In the genomic region with DNA sequence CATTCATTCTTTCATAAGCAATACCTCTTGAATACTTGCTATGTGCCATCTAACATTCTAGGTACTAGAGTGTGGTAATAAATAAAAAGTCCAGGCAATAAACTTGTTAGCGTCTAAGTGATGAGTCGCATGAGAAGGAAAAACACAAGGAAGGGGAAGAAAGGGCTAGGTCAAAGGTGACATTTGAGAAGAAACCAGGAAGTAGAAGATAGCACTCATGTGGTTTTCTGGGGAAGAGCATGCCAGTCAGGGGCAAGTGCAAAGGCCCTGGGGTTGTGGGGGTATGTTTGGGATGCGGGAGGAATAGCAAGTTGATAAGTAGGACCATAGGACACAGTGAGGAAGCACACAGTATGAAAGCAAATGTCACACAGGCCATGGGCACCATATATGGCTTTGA, we compare ENCODE assay signal across 1 cellular context.
TF ChIP-seq lines count a peak whose summit lies in the region.

No MANE protein-coding gene starts in this region.

TF ChIP-seq in HCT116, 20 proteins besides CTCF, POLR2A, EP300 and RAD21:
- TF ChIP-seq, protein P1, sequence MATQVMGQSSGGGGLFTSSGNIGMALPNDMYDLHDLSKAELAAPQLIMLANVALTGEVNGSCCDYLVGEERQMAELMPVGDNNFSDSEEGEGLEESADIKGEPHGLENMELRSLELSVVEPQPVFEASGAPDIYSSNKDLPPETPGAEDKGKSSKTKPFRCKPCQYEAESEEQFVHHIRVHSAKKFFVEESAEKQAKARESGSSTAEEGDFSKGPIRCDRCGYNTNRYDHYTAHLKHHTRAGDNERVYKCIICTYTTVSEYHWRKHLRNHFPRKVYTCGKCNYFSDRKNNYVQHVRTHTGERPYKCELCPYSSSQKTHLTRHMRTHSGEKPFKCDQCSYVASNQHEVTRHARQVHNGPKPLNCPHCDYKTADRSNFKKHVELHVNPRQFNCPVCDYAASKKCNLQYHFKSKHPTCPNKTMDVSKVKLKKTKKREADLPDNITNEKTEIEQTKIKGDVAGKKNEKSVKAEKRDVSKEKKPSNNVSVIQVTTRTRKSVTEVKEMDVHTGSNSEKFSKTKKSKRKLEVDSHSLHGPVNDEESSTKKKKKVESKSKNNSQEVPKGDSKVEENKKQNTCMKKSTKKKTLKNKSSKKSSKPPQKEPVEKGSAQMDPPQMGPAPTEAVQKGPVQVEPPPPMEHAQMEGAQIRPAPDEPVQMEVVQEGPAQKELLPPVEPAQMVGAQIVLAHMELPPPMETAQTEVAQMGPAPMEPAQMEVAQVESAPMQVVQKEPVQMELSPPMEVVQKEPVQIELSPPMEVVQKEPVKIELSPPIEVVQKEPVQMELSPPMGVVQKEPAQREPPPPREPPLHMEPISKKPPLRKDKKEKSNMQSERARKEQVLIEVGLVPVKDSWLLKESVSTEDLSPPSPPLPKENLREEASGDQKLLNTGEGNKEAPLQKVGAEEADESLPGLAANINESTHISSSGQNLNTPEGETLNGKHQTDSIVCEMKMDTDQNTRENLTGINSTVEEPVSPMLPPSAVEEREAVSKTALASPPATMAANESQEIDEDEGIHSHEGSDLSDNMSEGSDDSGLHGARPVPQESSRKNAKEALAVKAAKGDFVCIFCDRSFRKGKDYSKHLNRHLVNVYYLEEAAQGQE (IDR thresholded peaks at IDR 0.05; ENCODE audit: low read depth) = no peak
- TF ChIP-seq EZH2phosphoT487 (IDR thresholded peaks at IDR 0.05; ENCODE audit: borderline replicate concordance) = no peak
- no peak for TF ChIP-seq SIN3A (IDR thresholded peaks at IDR 0.05; ENCODE audit: low read depth)
- TF ChIP-seq CBX3 (IDR thresholded peaks at IDR 0.05; ENCODE audit: low read depth) = 0 out of 2 replicates have a peak, but pooled peaks have one; percentile 33
- TF ChIP-seq FOSL1 (IDR thresholded peaks at IDR 0.05; ENCODE audit: low read depth) = peak; percentile 7; the same call in 1 of the 2 replicates
- no peak for TF ChIP-seq TCF7L2 (IDR thresholded peaks at IDR 0.05; ENCODE audit: borderline replicate concordance, extremely low read depth, insufficient read depth, insufficient read length)
- no peak for TF ChIP-seq SRF (IDR thresholded peaks at IDR 0.05; ENCODE audit: low read depth)
- TF ChIP-seq EGR1 (IDR thresholded peaks at IDR 0.05; ENCODE audit: low read depth) = no peak
- TF ChIP-seq ELF1 (IDR thresholded peaks at IDR 0.05; ENCODE audit: borderline replicate concordance, low read depth) = 0 out of 2 replicates have a peak, but pooled peaks have one; percentile 28
- TF ChIP-seq, protein P2, sequence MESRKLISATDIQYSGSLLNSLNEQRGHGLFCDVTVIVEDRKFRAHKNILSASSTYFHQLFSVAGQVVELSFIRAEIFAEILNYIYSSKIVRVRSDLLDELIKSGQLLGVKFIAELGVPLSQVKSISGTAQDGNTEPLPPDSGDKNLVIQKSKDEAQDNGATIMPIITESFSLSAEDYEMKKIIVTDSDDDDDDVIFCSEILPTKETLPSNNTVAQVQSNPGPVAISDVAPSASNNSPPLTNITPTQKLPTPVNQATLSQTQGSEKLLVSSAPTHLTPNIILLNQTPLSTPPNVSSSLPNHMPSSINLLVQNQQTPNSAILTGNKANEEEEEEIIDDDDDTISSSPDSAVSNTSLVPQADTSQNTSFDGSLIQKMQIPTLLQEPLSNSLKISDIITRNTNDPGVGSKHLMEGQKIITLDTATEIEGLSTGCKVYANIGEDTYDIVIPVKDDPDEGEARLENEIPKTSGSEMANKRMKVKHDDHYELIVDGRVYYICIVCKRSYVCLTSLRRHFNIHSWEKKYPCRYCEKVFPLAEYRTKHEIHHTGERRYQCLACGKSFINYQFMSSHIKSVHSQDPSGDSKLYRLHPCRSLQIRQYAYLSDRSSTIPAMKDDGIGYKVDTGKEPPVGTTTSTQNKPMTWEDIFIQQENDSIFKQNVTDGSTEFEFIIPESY (IDR thresholded peaks at IDR 0.05; ENCODE audit: extremely low read depth, insufficient replicate concordance, low read length) = no peak
- TF ChIP-seq CEBPB (IDR thresholded peaks at IDR 0.05; ENCODE audit: low read depth) = no peak
- TF ChIP-seq ZFX (IDR thresholded peaks at IDR 0.05) = no peak
- no peak for TF ChIP-seq EZH2 (IDR thresholded peaks at IDR 0.05)
- TF ChIP-seq ATF3 (IDR thresholded peaks at IDR 0.05) = no peak
